Comparison of ENCODE assay signal across 29 cellular contexts in the genomic region with DNA sequence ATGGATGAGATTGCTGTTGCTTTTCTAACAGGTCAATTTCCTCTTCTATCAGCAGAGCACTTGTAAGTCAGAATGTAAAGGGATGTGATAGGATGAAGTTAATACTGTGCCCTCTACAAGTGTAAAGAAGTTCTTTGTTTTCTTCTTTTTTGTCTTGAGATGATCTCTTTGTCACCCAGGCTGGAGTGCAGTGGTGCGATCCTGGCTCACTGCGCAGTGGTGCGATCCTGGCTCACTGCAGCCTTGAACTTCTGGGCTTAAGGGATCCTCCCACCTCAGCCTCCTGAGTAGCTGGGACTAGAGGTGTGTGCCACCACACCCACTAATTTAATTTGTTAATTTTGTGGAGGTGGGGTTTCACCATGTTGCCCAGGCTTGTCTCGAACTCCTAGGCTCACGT.
"Had no signal": no experiment of that assay in that cellular context is flagged by ENCODE, and none has a peak within 500 bp of the region (broad histone marks: within the 10 kb centered on the region; RNA-seq: fewer than 3 reads in every experiment).

No MANE protein-coding gene starts in this region.

- DNase-seq: activated B cell treated with CpG ODN at 0.5 μM for 24 hours; activated CD4-positive, alpha-beta memory T cell treated with anti-CD3 and anti-CD28 coated beads, Interleukin-2, amount 10 ng/mL, durations not matched to agents 7 days and 5 days; activated CD4-positive, alpha-beta T cell treated with anti-CD3 and anti-CD28 coated beads for 1 hour; activated CD4-positive, alpha-beta T cell treated with anti-CD3 and anti-CD28 coated beads for 36 hours; activated CD4-positive, alpha-beta T cell treated with anti-CD3 and anti-CD28 coated beads for 48 hours; activated CD4-positive, alpha-beta T cell treated with anti-CD3 and anti-CD28 coated beads, Interleukin-2, amount 10 ng/mL, durations not matched to agents 7 days and 5 days; activated CD4-positive, alpha-beta T cell treated with anti-CD3 and anti-CD28 coated beads, Interleukin-2, amount 50 U/mL, for 48 hours; activated CD8-positive, alpha-beta memory T cell treated with anti-CD3 and anti-CD28 coated beads for 24 hours; activated CD8-positive, alpha-beta memory T cell treated with anti-CD3 and anti-CD28 coated beads, Interleukin-2, amount 10 ng/mL, durations not matched to agents 7 days and 5 days; activated CD8-positive, alpha-beta memory T cell treated with anti-CD3 and anti-CD28 coated beads, Interleukin-2, amount 50 U/mL, for 48 hours; activated CD8-positive, alpha-beta T cell treated with anti-CD3 and anti-CD28 coated beads, Interleukin-2, amount 10 ng/mL, durations not matched to agents 7 days and 5 days; activated effector memory CD4-positive, alpha-beta T cell treated with Interleukin-2 at 50 U/mL for 16 hours; activated gamma-delta T cell; activated naive CD4-positive, alpha-beta T cell treated with anti-CD3 and anti-CD28 coated beads, Interleukin-2, amount 10 ng/mL, durations not matched to agents 7 days and 5 days; activated naive CD4-positive, alpha-beta T cell treated with Interleukin-2 at 50 U/mL for 16 hours; activated naive CD8-positive, alpha-beta T cell treated with anti-CD3 and anti-CD28 coated beads, Interleukin-2, amount 10 ng/mL, durations not matched to agents 7 days and 5 days; activated naive CD8-positive, alpha-beta T cell treated with anti-CD3 and anti-CD28 coated beads, Interleukin-2, amount 50 U/mL, for 24 hours; activated T-cell treated with anti-CD3 and anti-CD28 coated beads, Interleukin-2, amount 50 U/mL, for 24 hours; activated T-cell treated with anti-CD3 and anti-CD28 coated beads, Interleukin-2, amount 50 U/mL, for 48 hours; amygdala; anterior cingulate cortex; caudate nucleus; cerebellar nuclear complex; T-helper 1 cell; T-helper 2 cell; T-helper 9 cell had no signal

- ATAC-seq: activated CD4-positive, alpha-beta T cell treated with anti-CD3 and anti-CD28 coated beads for 36 hours; activated CD8-positive, alpha-beta memory T cell treated with anti-CD3 and anti-CD28 coated beads, Interleukin-2, amount 10 ng/mL, durations not matched to agents 7 days and 5 days; activated CD8-positive, alpha-beta T cell treated with anti-CD3 and anti-CD28 coated beads, Interleukin-2, amount 10 ng/mL, durations not matched to agents 7 days and 5 days; activated naive CD8-positive, alpha-beta T cell treated with anti-CD3 and anti-CD28 coated beads, Interleukin-2, amount 50 U/mL, for 24 hours had no signal

- H3K27ac ChIP-seq: ascending aorta, cardiac muscle cell, VCaP had no signal

- H3K27me3 ChIP-seq: ascending aorta, cardiac muscle cell had no signal

- H3K9me3 ChIP-seq: ascending aorta had no signal

- H3K4me1 ChIP-seq: ascending aorta had no signal

- H3K4me3 ChIP-seq: ascending aorta, cardiac muscle cell had no signal
